In genomic region chr1:225811622-225812487, GRCh38 we compare ENCODE assay signal across 8 cellular contexts. TPM values are rescaled to one million over a fixed set of nuclear protein-coding genes. Genes with fewer than 3 reads are reported as not detected.
A peak's percentile ranks its signal among the peaks of the same experiment; 100 is the strongest.
DNase-seq lines count a peak whose midpoint lies in the region; ATAC-seq and TF ChIP-seq lines count a peak whose summit lies in the region.
"Had no signal": no experiment of that assay in that cellular context is flagged by ENCODE, and none has a peak within 500 bp of the region (broad histone marks: within the 10 kb centered on the region; RNA-seq: fewer than 3 reads in every experiment).

No MANE protein-coding gene starts in this region.

- CTCF ChIA-PET in T-cell (lab: Charles Lee): interaction anchor here in 1 of 2 donors (0.6 kb wide), 1 partner anchor 64 kb away, joined by 6 read pairs; no protein-coding TSS in a partner anchor

- H3K9me2 ChIP-seq in GM23338 (ENCODE audit: insufficient read depth) (no peaks in the 10 kb centered on the region), hepatocyte (replicated peaks; ENCODE audit: insufficient read depth) (no peaks in the 10 kb centered on the region)

- H3K79me2 ChIP-seq in GM23338 (replicated peaks; ENCODE audit: insufficient read depth) (peaks cover 44% of the 10 kb centered on the region), hepatocyte (peaks cover 49% of the 10 kb centered on the region)

- H3K4me1 ChIP-seq in GM23338 (ENCODE audit: insufficient read depth) (peaks cover 45% of the 10 kb centered on the region), hepatocyte (ENCODE audit: insufficient read depth) (peaks cover 38% of the 10 kb centered on the region), stomach (peaks cover 58 to 69% (median 68%) of the 10 kb centered on the region in 4 donors)

- no peak for TF ChIP-seq EP300 in stomach (IDR thresholded peaks at IDR 0.05)

- H3K4me1 Mint-ChIP-seq in GM23338: peaks cover 36% of the 10 kb centered on the region
- peaks cover 8 to 14% (median 13%) of the 10 kb centered on the region in 3 donors for H3K4me1 Mint-ChIP-seq in T-cell
- H3K4me1 Mint-ChIP-seq in T-helper 17 cell: peaks cover 10% of the 10 kb centered on the region

- H3K4me2 ChIP-seq in GM23338: peak overlapping the region; percentile 92
- H3K4me2 ChIP-seq in hepatocyte: peak overlapping the region; percentile 97

- H3F3A ChIP-seq in GM23338 (replicated peaks; ENCODE audit: low read depth): peaks cover 34% of the 10 kb centered on the region; the same call in 1 of the 2 replicates

- peak; percentile 20 for ATAC-seq in GM23338
- no peak for ATAC-seq in T-cell (replicated peaks in 1 of 4)
- ATAC-seq in T-helper 17 cell: no peak

- no peak for TF ChIP-seq POLR2A in stomach (IDR thresholded peaks at IDR 0.05)

- H3K27ac Mint-ChIP-seq in GM23338 (no peak overlapping the region), T-cell (no peak overlapping the region), T-helper 17 cell (no peak overlapping the region)
- H3K27ac Mint-ChIP-seq: activated B cell treated with CpG ODN at 0.5 μM for 24 hours had no signal

- no peaks in the 10 kb centered on the region for H3K9me3 ChIP-seq in hepatocyte (ENCODE audit: low read depth)
- no peaks in the 10 kb centered on the region for H3K9me3 ChIP-seq in stomach
- no peaks in the 10 kb centered on the region for H3K9me3 ChIP-seq in T-helper 17 cell (ENCODE audit: control insufficient read depth, low read length, poor library complexity, severe bottlenecking)

- H2AFZ ChIP-seq in GM23338 (no peak overlapping the region), hepatocyte (no peak overlapping the region)

- 0 out of 2 replicates have a peak overlapping the region, but pooled peaks have one; percentile 71 for H3K27ac ChIP-seq in GM23338 (ENCODE audit: low read depth)
- no peak overlapping the region for H3K27ac ChIP-seq in hepatocyte
- H3K27ac ChIP-seq in stomach: peak overlapping the region in 4 of 5 donors; percentile 84 to 96 (median 93)

- peaks cover 13% of the 10 kb centered on the region for H3K36me3 Mint-ChIP-seq in GM23338 (ENCODE audit: low read depth)
- H3K36me3 Mint-ChIP-seq in T-cell: no peaks in the 10 kb centered on the region
- H3K36me3 Mint-ChIP-seq in T-helper 17 cell (ENCODE audit: low read depth): no peaks in the 10 kb centered on the region

- peak overlapping the region; percentile 90 for H3K4me3 Mint-ChIP-seq in GM23338
- H3K4me3 Mint-ChIP-seq in T-cell: peak overlapping the region in 2 of 3 donors; percentile 37 to 80
- H3K4me3 Mint-ChIP-seq in T-helper 17 cell: no peak overlapping the region

- H3K36me3 ChIP-seq in GM23338 (ENCODE audit: insufficient read depth): no peaks in the 10 kb centered on the region
- no peaks in the 10 kb centered on the region for H3K36me3 ChIP-seq in hepatocyte (replicated peaks; ENCODE audit: insufficient read depth, low read depth)
- no peaks in the 10 kb centered on the region for H3K36me3 ChIP-seq in stomach

- WGBS in hepatocyte (ENCODE audit: low lambda C conversion rate, missing lambda C conversion rate): 71% methylated on average over 10 of the region's 10 CpGs
- WGBS in stomach, 5 donors: 61 to 79% (median 73%) methylated on average over 10 of the region's 10 CpGs

- H3K27me3 Mint-ChIP-seq in GM23338 (ENCODE audit: insufficient read depth, low read depth, poor library complexity): peaks cover 17% of the 10 kb centered on the region
- H3K27me3 Mint-ChIP-seq in T-cell: no peaks in the 10 kb centered on the region
- H3K27me3 Mint-ChIP-seq in T-helper 17 cell: peaks cover 4% of the 10 kb centered on the region

- POLR2A ChIA-PET in T-cell (lab: Charles Lee): no interaction called here

- 0 out of 2 replicates have a peak, but pooled peaks cover 3% of the 10 kb centered on the region for H4K20me1 ChIP-seq in GM23338 (replicated peaks; ENCODE audit: insufficient read depth)
- H4K20me1 ChIP-seq in hepatocyte (ENCODE audit: insufficient read depth, poor library complexity, severe bottlenecking): no peaks in the 10 kb centered on the region

- peak; percentile 74 to 77 for TF ChIP-seq CTCF in GM23338 (conservative IDR thresholded peaks at IDR 0.05; ENCODE audit: low read depth in 2 of 2)
- TF ChIP-seq CTCF in hepatocyte (IDR thresholded peaks at IDR 0.05; ENCODE audit: poor library complexity): peak; percentile 35
- TF ChIP-seq CTCF in stomach (IDR thresholded peaks at IDR 0.05): no peak

- DNase-seq in GM23338 (ENCODE audit: low spot score) (peak; percentile 80), T-cell (no peak), hepatocyte (ENCODE audit: low spot score) (no peak), stomach (no peak), T-helper 17 cell (no peak), T-helper 9 cell (no peak)
- DNase-seq in activated CD4-positive, CD25-positive, alpha-beta regulatory T cell treated with anti-CD3 and anti-CD28 coated beads, Interleukin-2, amount 50 U/mL, for 72 hours: no peak
- DNase-seq: activated B cell treated with CpG ODN at 0.5 μM for 24 hours had no signal

- H3K27me3 ChIP-seq in GM23338 (ENCODE audit: insufficient read depth) (no peaks in the 10 kb centered on the region), hepatocyte (no peaks in the 10 kb centered on the region), stomach (no peaks in the 10 kb centered on the region)

- H3K4me3 ChIP-seq in GM23338 (peak overlapping the region; percentile 90), hepatocyte (no peak overlapping the region), stomach (peak overlapping the region; percentile 69 to 82 (median 76))

- H3K9me3 Mint-ChIP-seq in GM23338 (no peaks in the 10 kb centered on the region), T-cell (no peaks in the 10 kb centered on the region)
- H3K9me3 Mint-ChIP-seq: activated B cell treated with CpG ODN at 0.5 μM for 24 hours had no signal

- intact Hi-C loops in stomach (cut with DNase I; ENCODE audit: low total_unique reads): no loop called here

TF ChIP-seq in GM23338, 12 proteins besides CTCF, POLR2A, EP300 and RAD21 (continues in another document):
- TF ChIP-seq, protein P1, sequence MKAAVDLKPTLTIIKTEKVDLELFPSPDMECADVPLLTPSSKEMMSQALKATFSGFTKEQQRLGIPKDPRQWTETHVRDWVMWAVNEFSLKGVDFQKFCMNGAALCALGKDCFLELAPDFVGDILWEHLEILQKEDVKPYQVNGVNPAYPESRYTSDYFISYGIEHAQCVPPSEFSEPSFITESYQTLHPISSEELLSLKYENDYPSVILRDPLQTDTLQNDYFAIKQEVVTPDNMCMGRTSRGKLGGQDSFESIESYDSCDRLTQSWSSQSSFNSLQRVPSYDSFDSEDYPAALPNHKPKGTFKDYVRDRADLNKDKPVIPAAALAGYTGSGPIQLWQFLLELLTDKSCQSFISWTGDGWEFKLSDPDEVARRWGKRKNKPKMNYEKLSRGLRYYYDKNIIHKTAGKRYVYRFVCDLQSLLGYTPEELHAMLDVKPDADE (IDR thresholded peaks at IDR 0.05): no peak
- TF ChIP-seq NANOG (IDR thresholded peaks at IDR 0.05; ENCODE audit: borderline replicate concordance): no peak
- no peak for TF ChIP-seq STAT1 (IDR thresholded peaks at IDR 0.05; ENCODE audit: unreplicated experiment)
- TF ChIP-seq EZH2 (IDR thresholded peaks at IDR 0.05; ENCODE audit: low read depth, unreplicated experiment): no peak
- no peak for TF ChIP-seq POLR2AphosphoS5 (IDR thresholded peaks at IDR 0.05; ENCODE audit: low read depth)
- no peak for TF ChIP-seq EZH2phosphoT487 (IDR thresholded peaks at IDR 0.05; ENCODE audit: unreplicated experiment)
- TF ChIP-seq ZNF114 (CRISPR knock-in tag; IDR thresholded peaks at IDR 0.05): no peak
- no peak for TF ChIP-seq CREB1 (CRISPR knock-in tag; IDR thresholded peaks at IDR 0.05; ENCODE audit: low read depth)
- TF ChIP-seq, protein P2, sequence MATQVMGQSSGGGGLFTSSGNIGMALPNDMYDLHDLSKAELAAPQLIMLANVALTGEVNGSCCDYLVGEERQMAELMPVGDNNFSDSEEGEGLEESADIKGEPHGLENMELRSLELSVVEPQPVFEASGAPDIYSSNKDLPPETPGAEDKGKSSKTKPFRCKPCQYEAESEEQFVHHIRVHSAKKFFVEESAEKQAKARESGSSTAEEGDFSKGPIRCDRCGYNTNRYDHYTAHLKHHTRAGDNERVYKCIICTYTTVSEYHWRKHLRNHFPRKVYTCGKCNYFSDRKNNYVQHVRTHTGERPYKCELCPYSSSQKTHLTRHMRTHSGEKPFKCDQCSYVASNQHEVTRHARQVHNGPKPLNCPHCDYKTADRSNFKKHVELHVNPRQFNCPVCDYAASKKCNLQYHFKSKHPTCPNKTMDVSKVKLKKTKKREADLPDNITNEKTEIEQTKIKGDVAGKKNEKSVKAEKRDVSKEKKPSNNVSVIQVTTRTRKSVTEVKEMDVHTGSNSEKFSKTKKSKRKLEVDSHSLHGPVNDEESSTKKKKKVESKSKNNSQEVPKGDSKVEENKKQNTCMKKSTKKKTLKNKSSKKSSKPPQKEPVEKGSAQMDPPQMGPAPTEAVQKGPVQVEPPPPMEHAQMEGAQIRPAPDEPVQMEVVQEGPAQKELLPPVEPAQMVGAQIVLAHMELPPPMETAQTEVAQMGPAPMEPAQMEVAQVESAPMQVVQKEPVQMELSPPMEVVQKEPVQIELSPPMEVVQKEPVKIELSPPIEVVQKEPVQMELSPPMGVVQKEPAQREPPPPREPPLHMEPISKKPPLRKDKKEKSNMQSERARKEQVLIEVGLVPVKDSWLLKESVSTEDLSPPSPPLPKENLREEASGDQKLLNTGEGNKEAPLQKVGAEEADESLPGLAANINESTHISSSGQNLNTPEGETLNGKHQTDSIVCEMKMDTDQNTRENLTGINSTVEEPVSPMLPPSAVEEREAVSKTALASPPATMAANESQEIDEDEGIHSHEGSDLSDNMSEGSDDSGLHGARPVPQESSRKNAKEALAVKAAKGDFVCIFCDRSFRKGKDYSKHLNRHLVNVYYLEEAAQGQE (IDR thresholded peaks at IDR 0.05; ENCODE audit: unreplicated experiment): no peak
- TF ChIP-seq JUNB (IDR thresholded peaks at IDR 0.05; ENCODE audit: unreplicated experiment): no peak
- TF ChIP-seq ZNF331 (CRISPR knock-in tag; IDR thresholded peaks at IDR 0.05; ENCODE audit: low read depth): no peak

RNA-seq across cellular contexts. Expression of gene EPHX1, which starts 1.9 kb away (rescaled TPM):
- total RNA-seq in GM23338 (2014; rRNA removed; shearing (Covaris generic)): 46.5 and 47.0 TPM in 2 replicates
- polyA plus RNA-seq in GM23338 (2016; fragmentation: Nextera tagmentation; extraction: Ambion mirVana): 15.3 and 17.3 TPM in 2 replicates
- 1 to 10 TPM in 4 of 5 donors, under 1 TPM in 1; 0.98 to 5.2 (median 3.7) TPM for total RNA-seq in T-cell
- 122 and 133 TPM in 2 replicates for total RNA-seq in hepatocyte
- 102 and 138 TPM in 2 replicates for polyA plus RNA-seq in hepatocyte
- total RNA-seq in stomach: 10 to 100 TPM; 13.0 to 94.6 (median 42.6) TPM
- 10 to 100 TPM; 19.9 to 69.6 (median 26.1) TPM for polyA plus RNA-seq in stomach
- total RNA-seq in T-helper 17 cell: 1 to 10 TPM in 1 of 2 donors, under 1 TPM in 1; 0.94 to 1.3 TPM

RNA-seq across cellular contexts. Expression of gene SRP9, which starts 34.2 kb away (rescaled TPM):
- 640 and 749 TPM in 2 replicates for total RNA-seq in GM23338 (2014; rRNA removed; shearing (Covaris generic))
- polyA plus RNA-seq in GM23338 (2016; fragmentation: Nextera tagmentation; extraction: Ambion mirVana): 590 and 728 TPM in 2 replicates
- total RNA-seq in T-cell: 100 to 1,000 TPM in 3 of 5 donors, 10 to 100 TPM in 2; 74.1 to 152 (median 137) TPM
- total RNA-seq in hepatocyte: 414 and 445 TPM in 2 replicates
- 309 and 360 TPM in 2 replicates for polyA plus RNA-seq in hepatocyte
- total RNA-seq in stomach: 100 to 1,000 TPM in 4 of 5 donors, 10 to 100 TPM in 1; 68.9 to 269 (median 130) TPM
- polyA plus RNA-seq in stomach: 100 to 1,000 TPM; 169 to 289 (median 267) TPM
- 10 to 100 TPM; 85.5 to 87.6 TPM for total RNA-seq in T-helper 17 cell

Comparison
In these comparisons a context has a peak if more than half of its experiments do, and no peak if none do; other contexts are left out.
1. CTCF ChIP-seq: peak in GM23338 (2 of 2) and hepatocyte (single experiment); none in stomach (0 of 7).